33 cellular contexts compared by ENCODE assay signal in the genomic region with DNA sequence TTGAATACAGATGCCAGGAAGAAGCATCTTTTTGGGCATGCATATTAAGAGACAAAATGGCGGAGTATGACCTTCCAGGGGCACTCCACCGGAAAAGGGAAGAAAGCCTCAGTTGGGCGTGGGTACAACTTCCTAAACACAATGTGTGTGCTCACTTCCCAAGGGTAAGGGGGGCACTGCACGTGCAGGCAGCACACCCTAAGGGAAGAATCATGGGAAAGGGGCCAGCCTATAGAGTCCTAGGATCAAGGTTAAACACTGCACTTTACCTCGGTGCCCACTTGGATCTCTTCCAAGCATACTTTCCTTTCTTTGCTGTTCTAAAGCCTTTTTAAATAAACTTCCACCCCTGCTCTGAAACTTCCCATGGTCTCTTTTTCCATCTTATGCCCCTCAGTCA. TPM values are rescaled to one million over a fixed set of nuclear protein-coding genes. Genes with fewer than 3 reads are reported as not detected.
"Had no signal": no experiment of that assay in that cellular context is flagged by ENCODE, and none has a peak within 500 bp of the region (broad histone marks: within the 10 kb centered on the region; RNA-seq: fewer than 3 reads in every experiment).

No MANE protein-coding gene starts in this region.

- H3K36me3 ChIP-seq: esophagus squamous epithelium, gastrocnemius medialis, heart right ventricle, left lung, lower lobe of right lung had no signal

- DNase-seq: dermis blood vessel endothelial cell; dorsolateral prefrontal cortex; effector CD4-positive, alpha-beta T cell; effector memory CD4-positive, alpha-beta T cell; erythroblast; esophagus squamous epithelium; foreskin fibroblast; foreskin melanocyte; gastrocnemius medialis; glutamatergic neuron; head of caudate nucleus; heart right ventricle; hippocampal formation; left cardiac atrium; left lung; left ventricle myocardium superior; lower lobe of right lung; mesenchymal stem cell; mucosa of descending colon; naive B cell had no signal

- H3K4me1 Mint-ChIP-seq: naive B cell had no signal

- H3K4me3 ChIP-seq: coronary artery, dorsolateral prefrontal cortex, esophagus squamous epithelium, gastrocnemius medialis, heart right ventricle, left lung, lower lobe of right lung, mucosa of descending colon had no signal

- H3K4me3 Mint-ChIP-seq: mesothelial cell of epicardium had no signal

- H3K4me1 ChIP-seq: esophagus squamous epithelium, gastrocnemius medialis, heart right ventricle, left lung, lower lobe of right lung had no signal

- H3K27me3 ChIP-seq: esophagus squamous epithelium, gastrocnemius medialis, left lung had no signal

- H3K27ac ChIP-seq: coronary artery, dorsolateral prefrontal cortex, epithelial cell of prostate, esophagus squamous epithelium, gastrocnemius medialis, heart right ventricle, left lung, lower lobe of right lung had no signal

- H3K36me3 Mint-ChIP-seq: mesothelial cell of epicardium had no signal

- FAIRE-seq: colon, islet of Langerhans, keratinocyte had no signal

- H3K27ac Mint-ChIP-seq: mesothelial cell of epicardium, naive B cell had no signal

- H3K9me3 ChIP-seq: esophagus squamous epithelium, gastrocnemius medialis, heart right ventricle, lower lobe of right lung, mucosa of descending colon had no signal

- ATAC-seq: esophagus mucosa, gastrocnemius medialis, heart right ventricle, left cardiac atrium, left lung, left ventricle myocardium superior, lower lobe of right lung, mucosa of descending colon had no signal

RNA-seq across cellular contexts. Expression of a gene that starts 14.8 kb away (rescaled TPM):
- total RNA-seq: dermis blood vessel endothelial cell, esophagus mucosa, esophagus squamous epithelium, gastrocnemius medialis, glomerular endothelial cell, heart right ventricle, kidney epithelial cell, left cardiac atrium, left lung, left ventricle myocardium superior, lower leg skin, lower lobe of right lung, lung microvascular endothelial cell, mesenteric fat pad, mesothelial cell of epicardium, mucosa of descending colon, myocyte had no signal
- polyA plus RNA-seq: heart right ventricle, keratinocyte had no signal
